Comparison of ENCODE assay signal across 8 cellular contexts in the genomic region with DNA sequence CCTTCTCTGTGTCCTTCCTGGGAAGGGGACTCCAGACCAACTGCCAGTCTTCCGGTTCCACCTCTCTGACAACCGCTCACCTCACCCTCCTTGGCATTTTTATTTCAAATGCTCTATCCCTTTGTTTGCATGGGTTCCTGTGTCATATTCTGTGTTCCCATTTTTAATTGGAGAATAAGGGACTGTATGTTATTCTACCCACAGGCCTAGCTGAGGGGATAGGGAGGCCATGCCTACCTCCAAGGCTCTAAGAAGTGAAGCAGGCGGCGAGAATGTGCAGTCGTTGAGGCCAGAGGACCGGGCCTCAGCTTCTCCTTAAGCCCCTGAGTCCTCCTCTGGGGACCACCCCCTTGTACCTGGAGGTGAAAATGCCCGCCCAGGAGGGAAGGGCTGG. TPM values are rescaled to one million over a fixed set of nuclear protein-coding genes. Genes with fewer than 3 reads are reported as not detected.
DNase-seq lines count a peak whose midpoint lies in the region; TF ChIP-seq lines count a peak whose summit lies in the region.

No MANE protein-coding gene starts in this region.

- H3K27me3 ChIP-seq in breast epithelium: no peaks in the 10 kb centered on the region

- H3K36me3 ChIP-seq in breast epithelium (no peaks in the 10 kb centered on the region), mesodermal cell (ENCODE audit: control insufficient read depth, insufficient read depth, low read length) (peaks cover 16% of the 10 kb centered on the region)

- intact Hi-C loops in breast epithelium (cut with DNase I; ENCODE audit: low total_unique reads): no loop called here

- TF ChIP-seq CTCF in GM12864 (IDR thresholded peaks at IDR 0.05; ENCODE audit: low read depth, low read length, missing control alignments) (no peak), breast epithelium (IDR thresholded peaks at IDR 0.05) (no peak)

- DNase-seq in GM12864 (ENCODE audit: low read depth) (no peak), HuH-7 (ENCODE audit: low spot score) (peak; percentile 71), breast epithelium (ENCODE audit: low spot score in 2 of 2) (no peak), kidney glomerular epithelial cell (lab: John Stamatoyannopoulos, UW) (no peak), NCI-H524 (lab: John Stamatoyannopoulos, UW) (no peak), NCI-H2196 treated with DMSO at 0.1 percent for 48 hours (lab: John Stamatoyannopoulos, UW; ENCODE audit: unreplicated experiment) (no peak)
- no peak for DNase-seq in NK-92 treated with Interleukin-12 subunit alpha and Interleukin-12 subunit beta, amount 100 ng/mL, for 24 hours (lab: John Stamatoyannopoulos, UW)

- H3K27ac ChIP-seq in breast epithelium (peak overlapping the region; percentile 88 to 95), mesodermal cell (ENCODE audit: low read depth, low read length, severe bottlenecking) (no peak overlapping the region)

- no peaks in the 10 kb centered on the region for H3K9me3 ChIP-seq in breast epithelium
- H3K9me3 ChIP-seq in mesodermal cell (ENCODE audit: control insufficient read depth, low read length): no peaks in the 10 kb centered on the region

- H3K4me3 ChIP-seq in GM12864 (ENCODE audit: low read depth, low read length): peak overlapping the region; percentile 90
- H3K4me3 ChIP-seq in breast epithelium: peak overlapping the region; percentile 89 to 97 (median 97)
- H3K4me3 ChIP-seq in mesodermal cell (ENCODE audit: extremely low read depth, insufficient read depth, low read length, poor library complexity, severe bottlenecking): peak overlapping the region; percentile 84

- WGBS in mesodermal cell (ENCODE audit: insufficient coverage in 2 of 2), 2 experiments: 9 to 23% methylated on average over 5 of the region's 7 CpGs

- no peak for TF ChIP-seq POLR2A in breast epithelium (IDR thresholded peaks at IDR 0.05)

- H3K4me1 ChIP-seq in breast epithelium: peaks cover 3 to 44% of the 10 kb centered on the region in 2 donors
- peaks cover 16% of the 10 kb centered on the region for H3K4me1 ChIP-seq in mesodermal cell (ENCODE audit: control insufficient read depth, insufficient read depth, low read length, poor library complexity, severe bottlenecking)

RNA-seq across cellular contexts. Expression of a gene that starts 0.9 kb away (rescaled TPM):
- 10 to 100 TPM; 16.0 to 17.7 (median 17.4) TPM for total RNA-seq in breast epithelium
- polyA plus RNA-seq in mesodermal cell (2013, experiment 1 of 2): 26.4 TPM
- polyA plus RNA-seq in mesodermal cell (2013, experiment 2 of 2): 23.6 TPM

RNA-seq across cellular contexts. Expression of a gene that starts 29.4 kb away (rescaled TPM):
- not detected for total RNA-seq in breast epithelium
- 8,206 TPM for polyA plus RNA-seq in mesodermal cell (2013, experiment 1 of 2)
- polyA plus RNA-seq in mesodermal cell (2013, experiment 2 of 2): 11,135 TPM
